11 cellular contexts compared by ENCODE assay signal in the genomic region with DNA sequence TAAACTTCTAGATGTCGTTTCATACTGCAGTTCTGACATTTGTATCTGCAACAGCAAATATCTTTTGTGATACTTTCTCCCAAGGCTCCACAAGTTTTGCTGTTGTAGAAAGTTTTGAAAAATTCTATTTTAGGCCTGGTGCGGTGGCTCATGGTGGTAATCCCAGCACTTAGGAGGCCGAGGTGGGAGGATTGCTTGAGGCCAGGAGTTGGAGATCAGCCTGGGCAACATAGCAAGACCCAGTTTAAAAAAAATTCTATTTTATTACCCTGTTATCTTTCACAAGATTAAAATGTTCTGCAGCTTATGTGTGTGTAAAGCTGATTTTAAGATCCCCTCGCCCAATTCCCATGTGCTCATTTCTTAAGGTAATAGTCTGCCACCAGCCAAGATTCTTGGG. TPM values are rescaled to one million over a fixed set of nuclear protein-coding genes. Genes with fewer than 3 reads are reported as not detected.
DNase-seq lines count a peak whose midpoint lies in the region; ATAC-seq and TF ChIP-seq lines count a peak whose summit lies in the region.
"Had no signal": no experiment of that assay in that cellular context is flagged by ENCODE, and none has a peak within 500 bp of the region (broad histone marks: within the 10 kb centered on the region; RNA-seq: fewer than 3 reads in every experiment).

No MANE protein-coding gene starts in this region.

- no peak overlapping the region for H3K4me3 Mint-ChIP-seq in activated CD8-positive, alpha-beta T cell treated with anti-CD3 and anti-CD28 coated beads for 36 hours
- no peak overlapping the region for H3K4me3 Mint-ChIP-seq in activated CD8-positive, alpha-beta T cell treated with anti-CD3 and anti-CD28 coated beads, Interleukin-2, amount 10 ng/mL, durations not matched to agents 7 days and 5 days

- CTCF ChIA-PET in activated CD8-positive, alpha-beta T cell treated with anti-CD3 and anti-CD28 coated beads for 36 hours (lab: Charles Lee) = no interaction called here
- CTCF ChIA-PET in activated CD8-positive, alpha-beta T cell treated with anti-CD3 and anti-CD28 coated beads, Interleukin-2, amount 10 ng/mL, durations not matched to agents 7 days and 5 days (lab: Charles Lee) = interaction anchor here (0.7 to 1.3 kb wide), 2 partner anchors 25 to 56 kb away, joined by 3 read pairs; no protein-coding TSS in a partner anchor

- no peak overlapping the region for H3K9ac ChIP-seq in fibroblast of lung (ENCODE audit: insufficient read depth, low read length)
- peak overlapping the region in 1 of 3 donors; percentile 2 for H3K9ac ChIP-seq in skeletal muscle tissue (ENCODE audit: low read depth in 1 of 3, low read length in 3 of 3)

- H3K36me3 ChIP-seq in SJCRH30 (peaks cover 10% of the 10 kb centered on the region; the same call in 1 of the 2 replicates), fibroblast of lung (ENCODE audit: control insufficient read depth, insufficient read depth, low read length) (no peaks in the 10 kb centered on the region), skeletal muscle tissue (ENCODE audit: control insufficient read depth in 3 of 3, insufficient read depth in 3 of 3, low read length in 3 of 3) (no peaks in the 10 kb centered on the region)
- H3K36me3 ChIP-seq: prostate gland had no signal

- POLR2A ChIA-PET in activated CD8-positive, alpha-beta T cell treated with anti-CD3 and anti-CD28 coated beads for 36 hours (lab: Charles Lee) = interaction anchor here (0.7 to 1.4 kb wide), 2 partner anchors 13 to 435 kb away, joined by 4 read pairs; no protein-coding TSS in a partner anchor
- POLR2A ChIA-PET in activated CD8-positive, alpha-beta T cell treated with anti-CD3 and anti-CD28 coated beads, Interleukin-2, amount 10 ng/mL, durations not matched to agents 7 days and 5 days (lab: Charles Lee) = no interaction called here

- H3K79me2 ChIP-seq in fibroblast of lung (ENCODE audit: control insufficient read depth, insufficient read depth, low read length) = peaks cover 63% of the 10 kb centered on the region

- H3K27ac ChIP-seq in SJCRH30 = no peak overlapping the region
- no peak overlapping the region for H3K27ac ChIP-seq in fibroblast of lung (ENCODE audit: insufficient read depth, low read length)
- no peak overlapping the region for H3K27ac ChIP-seq in skeletal muscle tissue (ENCODE audit: low read depth, low read length)
- H3K27ac ChIP-seq: prostate gland had no signal

- H4K20me1 ChIP-seq in fibroblast of lung (ENCODE audit: control insufficient read depth, extremely low read depth, insufficient read depth, low read length) = peaks cover 1% of the 10 kb centered on the region

- no peaks in the 10 kb centered on the region for H3K27me3 Mint-ChIP-seq in activated CD8-positive, alpha-beta T cell treated with anti-CD3 and anti-CD28 coated beads for 36 hours
- H3K27me3 Mint-ChIP-seq in activated CD8-positive, alpha-beta T cell treated with anti-CD3 and anti-CD28 coated beads, Interleukin-2, amount 10 ng/mL, durations not matched to agents 7 days and 5 days (ENCODE audit: low read depth) = no peaks in the 10 kb centered on the region

- H3K4me2 ChIP-seq in fibroblast of lung (ENCODE audit: extremely low read depth, insufficient read depth, low read length) = peak overlapping the region; percentile 95

- no peak for TF ChIP-seq CTCF in activated CD8-positive, alpha-beta T cell treated with anti-CD3 and anti-CD28 coated beads for 36 hours (IDR thresholded peaks at IDR 0.05)
- no peak for TF ChIP-seq CTCF in fibroblast of lung (conservative IDR thresholded peaks at IDR 0.05 in 1 of 2, IDR thresholded peaks at IDR 0.05 in 1 of 2; ENCODE audit: low read depth in 1 of 2, low read length in 2 of 2)

- peak overlapping the region; percentile 89 for H3K4me3 ChIP-seq in SJCRH30
- peak overlapping the region; percentile 79 to 99 (median 91) for H3K4me3 ChIP-seq in fibroblast of lung (replicated peaks in 1 of 4; ENCODE audit: control extremely low read depth in 1 of 4, insufficient read depth in 1 of 4, low read depth in 3 of 4, low read length in 4 of 4)
- peak overlapping the region in 2 of 3 donors; percentile 98 for H3K4me3 ChIP-seq in skeletal muscle tissue (ENCODE audit: low read length in 3 of 3)

- in situ Hi-C loops in ACHN (cut with HindIII; ENCODE audit: low pct_ligation_motif_present, low pct_unique_long_range_greater_than_20kb, low sequenced_read_pairs) = no loop called here

- intact Hi-C loops in activated CD8-positive, alpha-beta T cell treated with anti-CD3 and anti-CD28 coated beads for 36 hours (cut with micrococcal nuclease) = no loop called here

- no peaks in the 10 kb centered on the region for H3K9me3 Mint-ChIP-seq in activated CD8-positive, alpha-beta T cell treated with anti-CD3 and anti-CD28 coated beads for 36 hours
- no peaks in the 10 kb centered on the region for H3K9me3 Mint-ChIP-seq in activated CD8-positive, alpha-beta T cell treated with anti-CD3 and anti-CD28 coated beads, Interleukin-2, amount 10 ng/mL, durations not matched to agents 7 days and 5 days (ENCODE audit: insufficient read depth)

- peak overlapping the region; percentile 84 for H3K27ac Mint-ChIP-seq in activated CD8-positive, alpha-beta T cell treated with anti-CD3 and anti-CD28 coated beads for 36 hours
- H3K27ac Mint-ChIP-seq in activated CD8-positive, alpha-beta T cell treated with anti-CD3 and anti-CD28 coated beads, Interleukin-2, amount 10 ng/mL, durations not matched to agents 7 days and 5 days = no peak overlapping the region

- H3K27me3 ChIP-seq in SJCRH30 = no peaks in the 10 kb centered on the region
- no peaks in the 10 kb centered on the region for H3K27me3 ChIP-seq in fibroblast of lung (ENCODE audit: control insufficient read depth, insufficient read depth, low read length)
- no peaks in the 10 kb centered on the region for H3K27me3 ChIP-seq in skeletal muscle tissue (ENCODE audit: control insufficient read depth in 3 of 3, insufficient read depth in 3 of 3, low read length in 3 of 3)

- H3K4me1 Mint-ChIP-seq in activated CD8-positive, alpha-beta T cell treated with anti-CD3 and anti-CD28 coated beads for 36 hours (ENCODE audit: low read depth) = peaks cover 35% of the 10 kb centered on the region
- peaks cover 52% of the 10 kb centered on the region for H3K4me1 Mint-ChIP-seq in activated CD8-positive, alpha-beta T cell treated with anti-CD3 and anti-CD28 coated beads, Interleukin-2, amount 10 ng/mL, durations not matched to agents 7 days and 5 days (ENCODE audit: low read depth)

- H3K9me3 ChIP-seq in SJCRH30 (replicated peaks) = no peaks in the 10 kb centered on the region
- H3K9me3 ChIP-seq in fibroblast of lung (ENCODE audit: control insufficient read depth, insufficient read depth, low read depth, low read length) = no peaks in the 10 kb centered on the region
- H3K9me3 ChIP-seq in skeletal muscle tissue (ENCODE audit: control insufficient read depth in 3 of 3, low read length in 3 of 3) = no peaks in the 10 kb centered on the region
- H3K9me3 ChIP-seq: prostate gland had no signal

- no peak for ATAC-seq in activated CD8-positive, alpha-beta T cell treated with anti-CD3 and anti-CD28 coated beads for 36 hours
- ATAC-seq in activated CD8-positive, alpha-beta T cell treated with anti-CD3 and anti-CD28 coated beads, Interleukin-2, amount 10 ng/mL, durations not matched to agents 7 days and 5 days = no peak
- ATAC-seq in GM19328 (IDR thresholded peaks at IDR 0.05; ENCODE audit: unreplicated experiment) = no peak

- no peak for DNase-seq in activated CD8-positive, alpha-beta T cell treated with anti-CD3 and anti-CD28 coated beads for 36 hours
- DNase-seq in activated CD8-positive, alpha-beta T cell treated with anti-CD3 and anti-CD28 coated beads, Interleukin-2, amount 10 ng/mL, durations not matched to agents 7 days and 5 days = no peak
- DNase-seq in SJCRH30 = no peak
- DNase-seq in fibroblast of lung (ENCODE audit: low read depth in 2 of 2) = no peak
- no peak for DNase-seq in amygdala (lab: John Stamatoyannopoulos, UW)
- DNase-seq in ACHN = no peak
- DNase-seq: NCI-H2171 treated with DMSO at 0.1 percent for 48 hours; stimulated activated naive CD4-positive, alpha-beta T cell had no signal

- peaks cover 9% of the 10 kb centered on the region for H3K4me1 ChIP-seq in SJCRH30
- no peaks in the 10 kb centered on the region for H3K4me1 ChIP-seq in fibroblast of lung (ENCODE audit: control insufficient read depth, extremely low read depth, insufficient read depth, low read length)
- peaks cover 14 to 42% (median 22%) of the 10 kb centered on the region in 3 donors for H3K4me1 ChIP-seq in skeletal muscle tissue (ENCODE audit: control insufficient read depth in 3 of 3, insufficient read depth in 3 of 3, low read length in 3 of 3)
- H3K4me1 ChIP-seq: prostate gland had no signal

- H2AFZ ChIP-seq in fibroblast of lung (ENCODE audit: low read length) = no peak overlapping the region

- peaks cover 41% of the 10 kb centered on the region for H3K36me3 Mint-ChIP-seq in activated CD8-positive, alpha-beta T cell treated with anti-CD3 and anti-CD28 coated beads for 36 hours (ENCODE audit: low read depth)
- peaks cover 35% of the 10 kb centered on the region for H3K36me3 Mint-ChIP-seq in activated CD8-positive, alpha-beta T cell treated with anti-CD3 and anti-CD28 coated beads, Interleukin-2, amount 10 ng/mL, durations not matched to agents 7 days and 5 days (ENCODE audit: low read depth)

RNA-seq across cellular contexts. Expression of gene SND1, which starts 1.4 kb away (rescaled TPM):
- 100 to 1,000 TPM; 206 to 208 TPM for total RNA-seq in activated CD8-positive, alpha-beta T cell treated with anti-CD3 and anti-CD28 coated beads for 36 hours
- 100 to 1,000 TPM; 169 to 174 TPM for total RNA-seq in activated CD8-positive, alpha-beta T cell treated with anti-CD3 and anti-CD28 coated beads, Interleukin-2, amount 10 ng/mL, durations not matched to agents 7 days and 5 days
- total RNA-seq in SJCRH30 (2014; rRNA removed; shearing (Covaris generic)) = 146 and 147 TPM in 2 replicates
- 172 and 174 TPM in 2 replicates for total RNA-seq in fibroblast of lung
- polyA plus RNA-seq in fibroblast of lung = 137 and 166 TPM in 2 replicates
- 179 and 208 TPM in 2 replicates for polyA plus RNA-seq in fibroblast of lung (2012)
- 232 and 237 TPM in 2 replicates for polyA minus RNA-seq in fibroblast of lung (ENCODE audit: low replicate concordance)
- 104 TPM for total RNA-seq in skeletal muscle tissue

RNA-seq across cellular contexts. Expression of gene PAX4, which starts 35.5 kb away (rescaled TPM):
- not detected for total RNA-seq in activated CD8-positive, alpha-beta T cell treated with anti-CD3 and anti-CD28 coated beads for 36 hours
- total RNA-seq in activated CD8-positive, alpha-beta T cell treated with anti-CD3 and anti-CD28 coated beads, Interleukin-2, amount 10 ng/mL, durations not matched to agents 7 days and 5 days = not detected
- total RNA-seq in SJCRH30 (2014; rRNA removed; shearing (Covaris generic)) = not detected in 2 replicates
- not detected in 2 replicates for total RNA-seq in fibroblast of lung
- not detected in 2 replicates for polyA plus RNA-seq in fibroblast of lung
- polyA plus RNA-seq in fibroblast of lung (2012) = not detected in 2 replicates
- polyA minus RNA-seq in fibroblast of lung (ENCODE audit: low replicate concordance) = not detected in 2 replicates
- not detected for total RNA-seq in skeletal muscle tissue
- total RNA-seq: prostate gland had no signal

RNA-seq across cellular contexts. Expression of gene FSCN3, which starts 59.9 kb away (rescaled TPM):
- total RNA-seq in activated CD8-positive, alpha-beta T cell treated with anti-CD3 and anti-CD28 coated beads for 36 hours = 1 to 10 TPM in 1 of 2 experiments, under 1 TPM in 1; 0.97 to 1.7 TPM
- total RNA-seq in activated CD8-positive, alpha-beta T cell treated with anti-CD3 and anti-CD28 coated beads, Interleukin-2, amount 10 ng/mL, durations not matched to agents 7 days and 5 days = 1 to 10 TPM in 1 of 2 experiments, under 1 TPM in 1; 0.70 to 1.1 TPM
- total RNA-seq in SJCRH30 (2014; rRNA removed; shearing (Covaris generic)) = 1.6 and 1.7 TPM in 2 replicates
- total RNA-seq in fibroblast of lung (1.2 and 1.3 TPM in 2 replicates), skeletal muscle tissue (not detected)
- polyA plus RNA-seq in fibroblast of lung = 0.84 and 1.6 TPM in 2 replicates
- not detected in 2 replicates for polyA plus RNA-seq in fibroblast of lung (2012)
- polyA minus RNA-seq in fibroblast of lung (ENCODE audit: low replicate concordance) = not detected in 2 replicates
